Comparison of ENCODE assay signal across 9 cellular contexts in genomic region chr1:229139320-229139719, GRCh38.
DNase-seq lines count a peak whose midpoint lies in the region; ATAC-seq and TF ChIP-seq lines count a peak whose summit lies in the region.
"Had no signal": no experiment of that assay in that cellular context is flagged by ENCODE, and none has a peak within 500 bp of the region (broad histone marks: within the 10 kb centered on the region; RNA-seq: fewer than 3 reads in every experiment).

No MANE protein-coding gene starts in this region.

- no peak for TF ChIP-seq RAD21 in SK-N-SH (IDR thresholded peaks at IDR 0.05; ENCODE audit: low read length)

- no peaks in the 10 kb centered on the region for H3K9me3 ChIP-seq in thyroid gland
- H3K9me3 ChIP-seq in SK-N-SH, result no peaks in the 10 kb centered on the region

- no peaks in the 10 kb centered on the region for H4K20me1 ChIP-seq in SK-N-SH (ENCODE audit: insufficient read depth)

- no peaks in the 10 kb centered on the region for H3K27me3 Mint-ChIP-seq in activated T-cell treated with anti-CD3 and anti-CD28 coated beads, Interleukin-2, amount 50 U/mL, for 4 hours (ENCODE audit: low read depth)

- no peaks in the 10 kb centered on the region for H3F3A ChIP-seq in SK-N-SH (replicated peaks; ENCODE audit: insufficient read depth)

- peaks cover 41% of the 10 kb centered on the region for H3K4me1 Mint-ChIP-seq in activated T-cell treated with anti-CD3 and anti-CD28 coated beads, Interleukin-2, amount 50 U/mL, for 4 hours (ENCODE audit: low read depth)

- TF ChIP-seq CTCF in thyroid gland (IDR thresholded peaks at IDR 0.05) (no peak), SK-N-SH (IDR thresholded peaks at IDR 0.05) (no peak)

- peak overlapping the region; percentile 60 for H3K4me3 Mint-ChIP-seq in activated T-cell treated with anti-CD3 and anti-CD28 coated beads, Interleukin-2, amount 50 U/mL, for 4 hours
- H3K4me3 Mint-ChIP-seq: neural crest cell had no signal

- H3K27me3 ChIP-seq in thyroid gland (no peaks in the 10 kb centered on the region), SK-N-SH (ENCODE audit: insufficient read depth) (no peaks in the 10 kb centered on the region; the same call in 1 of the 2 replicates)

- H3K9ac ChIP-seq in SK-N-SH, result no peak overlapping the region

- intact Hi-C loops in thyroid gland (cut with DNase I), result no loop called here

- POLR2A ChIA-PET in SK-N-SH (lab: Yijun Ruan, JAX), result no interaction called here

- H3K27ac ChIP-seq in thyroid gland, result peak overlapping the region in 2 of 3 donors; percentile 28 to 36
- no peak overlapping the region for H3K27ac ChIP-seq in SK-N-SH (ENCODE audit: low read depth in 2 of 2, low read length in 1 of 2)

- TF ChIP-seq POLR2A in thyroid gland (IDR thresholded peaks at IDR 0.05), result no peak

- peaks cover 12% of the 10 kb centered on the region for H3K9me3 Mint-ChIP-seq in activated T-cell treated with anti-CD3 and anti-CD28 coated beads, Interleukin-2, amount 50 U/mL, for 4 hours

- H3K36me3 Mint-ChIP-seq in activated T-cell treated with anti-CD3 and anti-CD28 coated beads, Interleukin-2, amount 50 U/mL, for 4 hours (ENCODE audit: insufficient read depth), result peaks cover 4% of the 10 kb centered on the region

- 29 to 38% methylated on average over 8 of the region's 8 CpGs for WGBS in thyroid gland, 2 donors
- WGBS in SK-N-SH (ENCODE audit: low lambda C conversion rate), result 70% methylated on average over 8 of the region's 8 CpGs

- TF ChIP-seq EP300 in SK-N-SH (IDR thresholded peaks at IDR 0.05; ENCODE audit: borderline replicate concordance in 1 of 2, low read depth in 1 of 2, low read length in 1 of 2), result no peak

- CTCF ChIA-PET in SK-N-SH (lab: Yijun Ruan, JAX), result interaction anchor here (0.7 to 1.5 kb wide), 2 partner anchors 81 to 475 kb away, joined by 4 to 5 read pairs; no protein-coding TSS in a partner anchor

- H3K4me1 ChIP-seq in thyroid gland, result peaks cover 8 to 10% of the 10 kb centered on the region in 2 donors
- H3K4me1 ChIP-seq in SK-N-SH (ENCODE audit: control insufficient read depth in 1 of 2, insufficient read depth in 2 of 2, low read depth in 1 of 2, low read length in 1 of 2), result no peaks in the 10 kb centered on the region

- no peaks in the 10 kb centered on the region for H3K79me2 ChIP-seq in SK-N-SH (ENCODE audit: insufficient read depth)

- no peak overlapping the region for H2AFZ ChIP-seq in SK-N-SH (ENCODE audit: low read depth)

- ATAC-seq in activated T-cell treated with anti-CD3 and anti-CD28 coated beads, Interleukin-2, amount 50 U/mL, for 4 hours, result peak; percentile 76 to 77
- peak; percentile 74 for ATAC-seq in HG03064 (IDR thresholded peaks at IDR 0.05; ENCODE audit: low read depth, unreplicated experiment)
- no peak for ATAC-seq in HG03097 (IDR thresholded peaks at IDR 0.05; ENCODE audit: low FRiP score, unreplicated experiment)
- no peak for ATAC-seq in GM19328 (IDR thresholded peaks at IDR 0.05; ENCODE audit: unreplicated experiment)

- no peak overlapping the region for H3K4me2 ChIP-seq in SK-N-SH

- H3K4me3 ChIP-seq in thyroid gland (replicated peaks in 1 of 3), result no peak overlapping the region
- H3K4me3 ChIP-seq in SK-N-SH (ENCODE audit: low read depth in 2 of 2, low read length in 1 of 2), result no peak overlapping the region

- no peak for DNase-seq in activated T-cell treated with anti-CD3 and anti-CD28 coated beads, Interleukin-2, amount 50 U/mL, for 4 hours
- no peak for DNase-seq in activated T-cell treated with anti-CD3 and anti-CD28 coated beads, Interleukin-2, amount 50 U/mL, for 1 hour
- DNase-seq in activated T-cell treated with anti-CD3 and anti-CD28 coated beads, Interleukin-2, amount 50 U/mL, for 48 hours, result peak; percentile 38 to 39
- DNase-seq in thyroid gland (no peak), SK-N-SH (no peak)

- H3K9me2 ChIP-seq in SK-N-SH, result no peaks in the 10 kb centered on the region

- H3K36me3 ChIP-seq in thyroid gland, result no peaks in the 10 kb centered on the region
- no peaks in the 10 kb centered on the region for H3K36me3 ChIP-seq in SK-N-SH (replicated peaks in 1 of 2; ENCODE audit: control insufficient read depth in 1 of 2, insufficient read depth in 2 of 2, low read length in 1 of 2)

TF ChIP-seq in SK-N-SH, 30 proteins besides CTCF, POLR2A, EP300 and RAD21:
- TF ChIP-seq SMC3 (IDR thresholded peaks at IDR 0.05; ENCODE audit: low read depth, low read length) (no peak), RXRA (IDR thresholded peaks at IDR 0.05; ENCODE audit: borderline replicate concordance, low read depth) (no peak), USF1 (IDR thresholded peaks at IDR 0.05; ENCODE audit: borderline replicate concordance, low read depth) (no peak), EZH2phosphoT487 (IDR thresholded peaks at IDR 0.05; ENCODE audit: borderline replicate concordance, low read depth) (no peak), FOXM1 (IDR thresholded peaks at IDR 0.05; ENCODE audit: low read depth) (no peak), MAX (IDR thresholded peaks at IDR 0.05; ENCODE audit: low read depth) (no peak), FOSL2 (IDR thresholded peaks at IDR 0.05; ENCODE audit: borderline replicate concordance, low read depth) (no peak), ELF1 (IDR thresholded peaks at IDR 0.05) (no peak), SIN3A (IDR thresholded peaks at IDR 0.05; ENCODE audit: borderline replicate concordance, low read depth, low read length) (no peak), NRF1 (IDR thresholded peaks at IDR 0.05; ENCODE audit: low read depth, low read length) (no peak)

Comparison
In these comparisons a context has a peak if more than half of its experiments do, and no peak if none do; other contexts are left out.
1. DNase-seq: peak in activated T-cell treated with anti-CD3 and anti-CD28 coated beads, Interleukin-2, amount 50 U/mL, for 48 hours (2 of 2); none in activated T-cell treated with anti-CD3 and anti-CD28 coated beads, Interleukin-2, amount 50 U/mL, for 4 hours (single experiment), activated T-cell treated with anti-CD3 and anti-CD28 coated beads, Interleukin-2, amount 50 U/mL, for 1 hour (single experiment), thyroid gland (0 of 2) and SK-N-SH (single experiment).
2. ATAC-seq: peak in activated T-cell treated with anti-CD3 and anti-CD28 coated beads, Interleukin-2, amount 50 U/mL, for 4 hours (2 of 2) and HG03064 (single experiment); none in HG03097 (single experiment) and GM19328 (single experiment).
3. H3K27ac ChIP-seq: peak in thyroid gland (2 of 3); none in SK-N-SH (0 of 2).